8 cellular contexts compared by ENCODE assay signal in genomic region chr3:161409069-161409468, GRCh38. TPM values are rescaled to one million over a fixed set of nuclear protein-coding genes. Genes with fewer than 3 reads are reported as not detected.
DNase-seq lines count a peak whose midpoint lies in the region; ATAC-seq, FAIRE-seq and TF ChIP-seq lines count a peak whose summit lies in the region.

No MANE protein-coding gene starts in this region.

- H3K4me3 ChIP-seq in BJ (ENCODE audit: low read depth, low read length) (no peak overlapping the region), MM.1S (ENCODE audit: low read length) (no peak overlapping the region), neural progenitor cell (no peak overlapping the region)

- H3K27ac ChIP-seq in MM.1S (ENCODE audit: low read length), result no peak overlapping the region
- no peak overlapping the region for H3K27ac ChIP-seq in neural progenitor cell

- H3K4me1 ChIP-seq in MM.1S (ENCODE audit: low read length) (peaks cover 18% of the 10 kb centered on the region), neural progenitor cell (peaks cover 4% of the 10 kb centered on the region)

- DNase-seq in BJ (ENCODE audit: low read depth), result no peak
- DNase-seq in MM.1S, result peak; percentile 77
- DNase-seq in SK-MEL-5 (ENCODE audit: low read depth, low spot score), result peak; percentile 74
- peak; percentile 74 for DNase-seq in neural progenitor cell (ENCODE audit: low spot score)
- no peak for DNase-seq in NCI-H128 (lab: John Stamatoyannopoulos, UW; ENCODE audit: unreplicated experiment)

- POLR2A ChIA-PET in BJ (lab: Charles Lee), result no interaction called here

- no peak overlapping the region for H3K9ac ChIP-seq in MM.1S (ENCODE audit: low read length)
- H3K9ac ChIP-seq in neural progenitor cell, result no peak overlapping the region

- TF ChIP-seq CTCF in BJ (IDR thresholded peaks at IDR 0.05; ENCODE audit: insufficient read depth, low read depth, low read length), result peak; percentile 64
- TF ChIP-seq CTCF in MM.1S (IDR thresholded peaks at IDR 0.05; ENCODE audit: low read length), result peak; percentile 80
- peak; percentile 56 for TF ChIP-seq CTCF in neural progenitor cell (IDR thresholded peaks at IDR 0.05)

- no peaks in the 10 kb centered on the region for H3K79me2 ChIP-seq in MM.1S (ENCODE audit: low read length)
- H3K79me2 ChIP-seq in neural progenitor cell (ENCODE audit: low read depth), result no peaks in the 10 kb centered on the region

- H3K27me3 ChIP-seq in BJ (ENCODE audit: control insufficient read depth, insufficient read depth, low read length), result no peaks in the 10 kb centered on the region; the same call in 1 of the 2 replicates
- no peaks in the 10 kb centered on the region for H3K27me3 ChIP-seq in MM.1S (replicated peaks; ENCODE audit: insufficient read depth, low read length)
- H3K27me3 ChIP-seq in neural progenitor cell, result no peaks in the 10 kb centered on the region

- 0 out of 2 replicates have a peak overlapping the region, but pooled peaks have one; percentile 24 for H2AFZ ChIP-seq in MM.1S (ENCODE audit: low read length)
- H2AFZ ChIP-seq in neural progenitor cell (replicated peaks), result no peak overlapping the region

- H3K9me3 ChIP-seq in MM.1S (replicated peaks; ENCODE audit: insufficient read depth, low read length) (no peaks in the 10 kb centered on the region), neural progenitor cell (ENCODE audit: low read depth) (no peaks in the 10 kb centered on the region)

- no peaks in the 10 kb centered on the region for H3K9me3 Mint-ChIP-seq in neural progenitor cell

- H3F3A ChIP-seq in MM.1S (ENCODE audit: insufficient read depth, low read length) (no peaks in the 10 kb centered on the region), neural progenitor cell (ENCODE audit: low read depth) (no peaks in the 10 kb centered on the region)

- no peaks in the 10 kb centered on the region for H4K20me1 ChIP-seq in MM.1S (ENCODE audit: insufficient read depth, low read length)
- no peaks in the 10 kb centered on the region for H4K20me1 ChIP-seq in neural progenitor cell (ENCODE audit: low read depth)

- ATAC-seq in GM18519 (IDR thresholded peaks at IDR 0.05; ENCODE audit: low FRiP score, unreplicated experiment), result peak; percentile 37
- no peak for ATAC-seq in HG02763 (IDR thresholded peaks at IDR 0.05; ENCODE audit: unreplicated experiment)

- FAIRE-seq in endometrium (lab: Jason Lieb, UNC), result peak; percentile 87

- H3K4me1 Mint-ChIP-seq in neural progenitor cell, result peaks cover 8% of the 10 kb centered on the region

- H3K36me3 Mint-ChIP-seq in neural progenitor cell, result no peaks in the 10 kb centered on the region

- CTCF ChIA-PET in BJ (lab: Yijun Ruan, JAX), result interaction anchor here (0.8 to 3.6 kb wide), 9 partner anchors 9 to 178 kb away, joined by 3 to 19 read pairs (median 6); no protein-coding TSS in a partner anchor

- H3K4me3 Mint-ChIP-seq in neural progenitor cell, result no peak overlapping the region

- no peaks in the 10 kb centered on the region for H3K27me3 Mint-ChIP-seq in neural progenitor cell (ENCODE audit: insufficient read depth, low read depth)

- H3K36me3 ChIP-seq in BJ (ENCODE audit: control insufficient read depth, insufficient read depth, low read length), result no peaks in the 10 kb centered on the region
- H3K36me3 ChIP-seq in MM.1S (replicated peaks; ENCODE audit: insufficient read depth, low read length), result no peaks in the 10 kb centered on the region
- H3K36me3 ChIP-seq in neural progenitor cell, result no peaks in the 10 kb centered on the region

- in situ Hi-C loops in SK-MEL-5 (cut with HindIII; ENCODE audit: low pct_unique_long_range_greater_than_20kb, low sequenced_read_pairs), result no loop called here

- H3K27ac Mint-ChIP-seq in neural progenitor cell, result no peak overlapping the region

- no peak overlapping the region for H3K4me2 ChIP-seq in MM.1S (ENCODE audit: low read depth, low read length)
- H3K4me2 ChIP-seq in neural progenitor cell, result no peak overlapping the region

- H3K9me2 ChIP-seq in MM.1S (replicated peaks; ENCODE audit: insufficient read depth, low read length), result no peaks in the 10 kb centered on the region

RNA-seq across cellular contexts. Expression of gene SPTSSB, which starts 37.8 kb away (rescaled TPM):
- polyA plus RNA-seq in BJ (2011; rRNA removed), result not detected in 2 replicates
- polyA minus RNA-seq in BJ (2011; rRNA and poly(A)+ RNA removed), result not detected in 2 replicates
- total RNA-seq in SK-MEL-5 (2014; rRNA removed; shearing (Covaris generic)), result not detected in 2 replicates
- polyA plus RNA-seq in SK-MEL-5 (2015; cell fraction: cytosol; rRNA removed), result not detected in 2 replicates
- polyA plus RNA-seq in SK-MEL-5 (2015; cell fraction: nucleus; rRNA removed), result not detected in 2 replicates
- 1.1 and 1.2 TPM in 2 replicates for total RNA-seq in neural progenitor cell (ENCODE audit: low replicate concordance)

Comparison
In these comparisons a context has a peak if more than half of its experiments do, and no peak if none do; other contexts are left out.
1. DNase-seq: peak in MM.1S (single experiment), SK-MEL-5 (single experiment) and neural progenitor cell (single experiment); none in BJ (single experiment) and NCI-H128 (single experiment).
2. Peak in every context shown above with its lines, with median percentiles within 50 percentile points of each other: CTCF ChIP-seq.